Comparison of ENCODE assay signal across 28 cellular contexts in genomic region chr10:67171970-67172369, GRCh38.
DNase-seq lines count a peak whose midpoint lies in the region; ATAC-seq and TF ChIP-seq lines count a peak whose summit lies in the region.
"Had no signal": no experiment of that assay in that cellular context is flagged by ENCODE, and none has a peak within 500 bp of the region (broad histone marks: within the 10 kb centered on the region; RNA-seq: fewer than 3 reads in every experiment).

No MANE protein-coding gene starts in this region.

- H3K9me3 Mint-ChIP-seq in WTC11, result peaks cover 29% of the 10 kb centered on the region

- no peak for TF ChIP-seq CTCF in neural cell (IDR thresholded peaks at IDR 0.05; ENCODE audit: poor library complexity, severe bottlenecking)
- no peak for TF ChIP-seq CTCF in WTC11 (IDR thresholded peaks at IDR 0.05)

- no peaks in the 10 kb centered on the region for H3K9me2 ChIP-seq in neural cell (ENCODE audit: insufficient read depth, low read length)

- no peaks in the 10 kb centered on the region for H3K79me2 ChIP-seq in neural cell (replicated peaks; ENCODE audit: insufficient read depth, low read length)

- no peaks in the 10 kb centered on the region for H3F3A ChIP-seq in neural cell (ENCODE audit: insufficient read depth, low read length, poor library complexity, severe bottlenecking)

- TF ChIP-seq EP300 in neural cell (conservative IDR thresholded peaks at IDR 0.05; ENCODE audit: poor library complexity, severe bottlenecking), result peak; percentile 87

- peak overlapping the region; percentile 59 for H3K27ac ChIP-seq in neural cell (ENCODE audit: low read length)
- H3K27ac ChIP-seq: 22Rv1, C4-2B, SJCRH30 had no signal

- no peaks in the 10 kb centered on the region for H3K27me3 Mint-ChIP-seq in WTC11 (ENCODE audit: low read depth)
- H3K27me3 Mint-ChIP-seq: B cell had no signal

- H3K4me1 Mint-ChIP-seq in WTC11, result no peaks in the 10 kb centered on the region
- H3K4me1 Mint-ChIP-seq: B cell had no signal

- TF ChIP-seq RAD21 in neural cell (conservative IDR thresholded peaks at IDR 0.05), result no peak

- ATAC-seq in WTC11 (no peak), left cardiac atrium (no peak), GM19324 (IDR thresholded peaks at IDR 0.05; ENCODE audit: low FRiP score, unreplicated experiment) (no peak)
- ATAC-seq: CD8-positive, alpha-beta T cell; HepG2; PC-3; Right ventricle myocardium inferior; SK-N-SH treated with all-trans-retinoic acid at 6 μM for 48 hours had no signal

- DNase-seq in NCI-H1417 (lab: John Stamatoyannopoulos, UW) (peak in 2 of 3 experiments; percentile 0 to 5), NCI-H1417 treated with DMSO at 0.1 percent for 48 hours (lab: John Stamatoyannopoulos, UW) (no peak), NCI-H82 treated with DMSO at 0.1 percent for 48 hours (lab: John Stamatoyannopoulos, UW; ENCODE audit: unreplicated experiment) (peak; percentile 21), WTC11 (ENCODE audit: low spot score) (no peak), left cardiac atrium (no peak), NCI-H510A treated with DMSO at 0.1 percent for 48 hours (lab: John Stamatoyannopoulos, UW) (no peak)
- DNase-seq: Caco-2; CD8-positive, alpha-beta T cell; DND-41; Karpas-422; NCI-H1092; NCI-H1436 treated with DMSO at 0.1 percent for 48 hours; NCI-H1930; NCI-H2171; NCI-H226; NCI-H510A; NCI-H748 treated with DMSO at 0.1 percent for 48 hours; NK-92 treated with Interleukin-12 subunit alpha and Interleukin-12 subunit beta, amount 100 ng/mL, for 24 hours; PC-3; SJCRH30 had no signal

- no peaks in the 10 kb centered on the region for H4K20me1 ChIP-seq in neural cell (ENCODE audit: insufficient read depth)

- H3K27me3 ChIP-seq in neural cell (ENCODE audit: insufficient read depth, low read depth, low read length), result no peaks in the 10 kb centered on the region
- H3K27me3 ChIP-seq: SJCRH30 had no signal

- no peak overlapping the region for H3K4me3 Mint-ChIP-seq in WTC11
- H3K4me3 Mint-ChIP-seq: B cell; CD8-positive, alpha-beta T cell had no signal

- H2AFZ ChIP-seq in neural cell (ENCODE audit: low read depth, low read length), result no peak overlapping the region

- H3K9ac ChIP-seq in neural cell (ENCODE audit: low read length), result no peak overlapping the region

- no peak overlapping the region for H3K27ac Mint-ChIP-seq in WTC11
- H3K27ac Mint-ChIP-seq: B cell; CD8-positive, alpha-beta T cell had no signal

- H3K36me3 Mint-ChIP-seq in WTC11, result peaks cover 18% of the 10 kb centered on the region
- H3K36me3 Mint-ChIP-seq: CD8-positive, alpha-beta T cell had no signal

- no peaks in the 10 kb centered on the region for H3K36me3 ChIP-seq in neural cell (ENCODE audit: insufficient read depth, low read length)
- H3K36me3 ChIP-seq: SJCRH30 had no signal

- H3K9me3 ChIP-seq in neural cell (ENCODE audit: low read length), result no peaks in the 10 kb centered on the region
- H3K9me3 ChIP-seq: SJCRH30 had no signal

- intact Hi-C loops in left cardiac atrium (cut with DNase I), result no loop called here

- no peak overlapping the region for H3K4me2 ChIP-seq in neural cell (ENCODE audit: low read length)

- H3K4me3 ChIP-seq in neural cell (ENCODE audit: low read length), result no peak overlapping the region
- H3K4me3 ChIP-seq: SJCRH30 had no signal

- CTCF ChIA-PET in WTC11 (lab: Charles Lee), result no interaction called here

- POLR2A ChIA-PET in WTC11 (lab: Charles Lee), result no interaction called here

TF ChIP-seq in neural cell, 6 proteins besides CTCF, POLR2A, EP300 and RAD21:
- TF ChIP-seq SMC3 (conservative IDR thresholded peaks at IDR 0.05; ENCODE audit: poor library complexity) (no peak), REST (IDR thresholded peaks at IDR 0.05; ENCODE audit: borderline replicate concordance) (peak; percentile 94), POLR2AphosphoS5 (IDR thresholded peaks at IDR 0.05) (peak; percentile 71), EZH2 (IDR thresholded peaks at IDR 0.05; ENCODE audit: borderline replicate concordance, insufficient read depth, low read length, poor library complexity, severe bottlenecking) (no peak), TAF1 (IDR thresholded peaks at IDR 0.05; ENCODE audit: low read depth) (no peak), MXI1 (conservative IDR thresholded peaks at IDR 0.05; ENCODE audit: poor library complexity, severe bottlenecking) (no peak)

TF ChIP-seq in WTC11, 78 proteins besides CTCF, POLR2A, EP300 and RAD21:
- TF ChIP-seq ARID4B (CRISPR knock-in tag; IDR thresholded peaks at IDR 0.05; ENCODE audit: borderline replicate concordance) (no peak), GRHL2 (CRISPR knock-in tag; IDR thresholded peaks at IDR 0.05; ENCODE audit: insufficient replicate concordance, severe bottlenecking) (no peak), GABPB1 (CRISPR knock-in tag; IDR thresholded peaks at IDR 0.05) (no peak), ZSCAN18 (CRISPR knock-in tag; IDR thresholded peaks at IDR 0.05) (no peak), HMGXB4 (CRISPR knock-in tag; IDR thresholded peaks at IDR 0.05) (no peak), ZNF138 (CRISPR knock-in tag; conservative IDR thresholded peaks at IDR 0.05) (no peak), TCF7 (CRISPR knock-in tag; IDR thresholded peaks at IDR 0.05; ENCODE audit: low read depth) (no peak), ZBTB43 (CRISPR knock-in tag; IDR thresholded peaks at IDR 0.05) (no peak), ZNF671 (CRISPR knock-in tag; IDR thresholded peaks at IDR 0.05) (no peak)

Comparison
In these comparisons a context has a peak if more than half of its experiments do, and no peak if none do; other contexts are left out.
1. DNase-seq: peak in NCI-H1417 (2 of 3) and NCI-H82 treated with DMSO at 0.1 percent for 48 hours (single experiment); none in NCI-H1417 treated with DMSO at 0.1 percent for 48 hours (single experiment), WTC11 (single experiment), left cardiac atrium (single experiment) and NCI-H510A treated with DMSO at 0.1 percent for 48 hours (single experiment).